1 cellular context compared by ENCODE assay signal in genomic region chr4:76301068-76301774, GRCh38.
TF ChIP-seq lines count a peak whose summit lies in the region.

No MANE protein-coding gene starts in this region.

TF ChIP-seq in GM12878, 131 proteins besides CTCF, POLR2A, EP300 and RAD21 (continued from another document and continues in another):
- peak; percentile 34 for TF ChIP-seq SKIL (IDR thresholded peaks at IDR 0.05; ENCODE audit: low read depth, poor library complexity, severe bottlenecking)
- TF ChIP-seq IKZF2 (IDR thresholded peaks at IDR 0.05): peak; percentile 36 to 46; a peak in 1 of 4 replicates
- no peak for TF ChIP-seq ZZZ3 (IDR thresholded peaks at IDR 0.05; ENCODE audit: control insufficient read depth, insufficient read length, low read depth)
- TF ChIP-seq RELB (IDR thresholded peaks at IDR 0.05; ENCODE audit: low read depth): no peak
- TF ChIP-seq YY1 (IDR thresholded peaks at IDR 0.05; ENCODE audit: low read depth, low read length): peak; percentile 54; the same call in 1 of the 2 replicates
- TF ChIP-seq SREBF1 (IDR thresholded peaks at IDR 0.05; ENCODE audit: low read length): no peak
- TF ChIP-seq EED (IDR thresholded peaks at IDR 0.05; ENCODE audit: low read depth): peak; percentile 62; the same call in 1 of the 2 replicates
- TF ChIP-seq KLF5 (IDR thresholded peaks at IDR 0.05; ENCODE audit: partially characterized antibody): no peak
- no peak for TF ChIP-seq CEBPB (IDR thresholded peaks at IDR 0.05; ENCODE audit: borderline replicate concordance in 1 of 2, low read depth in 2 of 2, low read length in 2 of 2)
- no peak for TF ChIP-seq ZBTB11 (CRISPR knock-in tag; IDR thresholded peaks at IDR 0.05)
- peak; percentile 90 for TF ChIP-seq ATF2 (IDR thresholded peaks at IDR 0.05; ENCODE audit: low read length)
- TF ChIP-seq ZNF384 (IDR thresholded peaks at IDR 0.05; ENCODE audit: borderline replicate concordance, low read depth, low read length): no peak
- TF ChIP-seq USF2 (IDR thresholded peaks at IDR 0.05; ENCODE audit: borderline replicate concordance, low read depth, low read length): no peak
- no peak for TF ChIP-seq CHD2 (IDR thresholded peaks at IDR 0.05; ENCODE audit: borderline replicate concordance, low read depth, low read length)
- no peak for TF ChIP-seq IRF5 (IDR thresholded peaks at IDR 0.05; ENCODE audit: borderline replicate concordance)
- TF ChIP-seq FOXK2 (IDR thresholded peaks at IDR 0.05): no peak
- peak; percentile 91 for TF ChIP-seq NFIC (IDR thresholded peaks at IDR 0.05; ENCODE audit: low read depth, low read length)
- no peak for TF ChIP-seq RAD51 (IDR thresholded peaks at IDR 0.05)
- TF ChIP-seq PKNOX1 (IDR thresholded peaks at IDR 0.05): peak; percentile 47
- peak; percentile 64 for TF ChIP-seq PML (IDR thresholded peaks at IDR 0.05; ENCODE audit: low read length)
- no peak for TF ChIP-seq PAX8 (IDR thresholded peaks at IDR 0.05)
- peak; percentile 48; the same call in 1 of the 2 replicates for TF ChIP-seq ZBED1 (IDR thresholded peaks at IDR 0.05; ENCODE audit: borderline replicate concordance)
- no peak for TF ChIP-seq MTA2 (IDR thresholded peaks at IDR 0.05; ENCODE audit: low read depth)
- TF ChIP-seq JUNB (IDR thresholded peaks at IDR 0.05): peak; percentile 85
- TF ChIP-seq CBX3 (IDR thresholded peaks at IDR 0.05; ENCODE audit: borderline replicate concordance, low read depth): no peak
- TF ChIP-seq PBX3 (IDR thresholded peaks at IDR 0.05; ENCODE audit: insufficient replicate concordance, low read depth, low read length): no peak
- TF ChIP-seq E2F8 (IDR thresholded peaks at IDR 0.05; ENCODE audit: low read depth, partially characterized antibody): no peak
- no peak for TF ChIP-seq EZH2 (IDR thresholded peaks at IDR 0.05; ENCODE audit: borderline replicate concordance, control insufficient read depth, low read depth, low read length)
- TF ChIP-seq MEF2B (IDR thresholded peaks at IDR 0.05; ENCODE audit: partially characterized antibody, poor library complexity, severe bottlenecking): peak; percentile 56
- TF ChIP-seq LARP7 (IDR thresholded peaks at IDR 0.05): no peak
- TF ChIP-seq POLR2AphosphoS5 (IDR thresholded peaks at IDR 0.05; ENCODE audit: low read length): no peak
- peak; percentile 81; the same call in 1 of the 2 replicates for TF ChIP-seq TCF3 (IDR thresholded peaks at IDR 0.05; ENCODE audit: borderline replicate concordance, insufficient read depth, low read depth, low read length)
- TF ChIP-seq REST (IDR thresholded peaks at IDR 0.05; ENCODE audit: low read depth, low read length): no peak
